ENCODE assay signal across 8 cellular contexts in genomic region chr4:184313710-184314659, GRCh38.
DNase-seq lines count a peak whose midpoint lies in the region; ATAC-seq and TF ChIP-seq lines count a peak whose summit lies in the region.

No MANE protein-coding gene starts in this region.

- ATAC-seq in GM18508 (IDR thresholded peaks at IDR 0.05; ENCODE audit: insufficient read depth, unreplicated experiment): peak; percentile 80
- ATAC-seq in GM21515 (IDR thresholded peaks at IDR 0.05; ENCODE audit: unreplicated experiment): peak; percentile 63
- ATAC-seq in HG03558 (IDR thresholded peaks at IDR 0.05; ENCODE audit: extremely low read depth, unreplicated experiment): peak; percentile 67
- ATAC-seq in left lung: peak; percentile 51

- no peaks in the 10 kb centered on the region for H3K9me2 ChIP-seq in GM23248 (ENCODE audit: insufficient read depth)

- intact Hi-C loops in left lung (cut with DNase I) (no loop called here), lower leg skin (cut with DNase I; ENCODE audit: low total_unique reads) (no loop called here), cardiac septum (cut with DNase I) (no loop called here)

- no peaks in the 10 kb centered on the region for H3K9me3 ChIP-seq in left lung
- no peaks in the 10 kb centered on the region for H3K9me3 ChIP-seq in GM23248 (ENCODE audit: low read depth)

- no peak for DNase-seq in left lung
- DNase-seq in lower leg skin (ENCODE audit: low spot score in 2 of 2): no peak
- DNase-seq in cardiac septum (ENCODE audit: low spot score): no peak
- no peak for DNase-seq in GM23248
- DNase-seq in kidney tubule cell (ENCODE audit: low spot score): no peak

- H3K4me3 ChIP-seq in left lung (no peak overlapping the region), lower leg skin (ENCODE audit: low read depth, poor library complexity, severe bottlenecking) (no peak overlapping the region), GM23248 (no peak overlapping the region)

- no peaks in the 10 kb centered on the region for H3K36me3 ChIP-seq in left lung
- no peaks in the 10 kb centered on the region for H3K36me3 ChIP-seq in GM23248 (ENCODE audit: low read depth)

- no peaks in the 10 kb centered on the region for H3K79me2 ChIP-seq in GM23248 (ENCODE audit: insufficient read depth)

- no peak overlapping the region for H3K4me2 ChIP-seq in GM23248 (ENCODE audit: unreplicated experiment)

- no peaks in the 10 kb centered on the region for H3F3A ChIP-seq in GM23248 (ENCODE audit: insufficient read depth)

- H2AFZ ChIP-seq in GM23248: no peak overlapping the region

- in situ Hi-C loops in GM23248 (cut with MboI): no loop called here

- H3K4me1 ChIP-seq in left lung: peaks cover 0 to 42% of the 10 kb centered on the region in 2 donors
- H3K4me1 ChIP-seq in GM23248 (ENCODE audit: insufficient read depth): no peaks in the 10 kb centered on the region

- no peak overlapping the region for H3K9ac ChIP-seq in GM23248

- H3K27ac ChIP-seq in left lung: peak overlapping the region in 1 of 2 donors; percentile 74
- no peak overlapping the region for H3K27ac ChIP-seq in GM23248

- TF ChIP-seq POLR2A in lower leg skin (IDR thresholded peaks at IDR 0.05): no peak

- no peak for TF ChIP-seq CTCF in left lung (IDR thresholded peaks at IDR 0.05)
- TF ChIP-seq CTCF in lower leg skin (IDR thresholded peaks at IDR 0.05): no peak

- 86 to 91% methylated on average over 15 to 16 of the region's 16 CpGs for WGBS in lower leg skin, 2 donors
- 71 to 75% methylated on average over 16 of the region's 16 CpGs for WGBS in GM23248 (ENCODE audit: low coverage in 1 of 2, low lambda C conversion rate in 2 of 2, missing lambda C conversion rate in 2 of 2), 2 experiments

- no peaks in the 10 kb centered on the region for H4K20me1 ChIP-seq in GM23248 (ENCODE audit: insufficient read depth)

- H3K27me3 ChIP-seq in left lung: no peaks in the 10 kb centered on the region
- no peaks in the 10 kb centered on the region for H3K27me3 ChIP-seq in GM23248 (replicated peaks; ENCODE audit: insufficient read depth)
